In genomic region chr9:77495834-77496671, GRCh38 we compare ENCODE assay signal across 11 cellular contexts.
DNase-seq lines count a peak whose midpoint lies in the region; ATAC-seq, FAIRE-seq and TF ChIP-seq lines count a peak whose summit lies in the region.
"Had no signal": no experiment of that assay in that cellular context is flagged by ENCODE, and none has a peak within 500 bp of the region (broad histone marks: within the 10 kb centered on the region; RNA-seq: fewer than 3 reads in every experiment).

No MANE protein-coding gene starts in this region.

- H3K4me3 ChIP-seq in right atrium auricular region (no peak overlapping the region), HepG2 (replicated peaks in 1 of 3; ENCODE audit: insufficient read depth in 1 of 3, low read depth in 2 of 3, low read length in 3 of 3) (no peak overlapping the region)
- H3K4me3 ChIP-seq: gastrocnemius medialis had no signal

- no peak for TF ChIP-seq CTCF in right atrium auricular region (IDR thresholded peaks at IDR 0.05)
- TF ChIP-seq CTCF in HepG2 (CRISPR knock-in tag; IDR thresholded peaks at IDR 0.05), result no peak

- H3K4me2 ChIP-seq in HepG2 (ENCODE audit: low read depth, low read length), result peak overlapping the region; percentile 11; the same call in 1 of the 2 replicates

- ATAC-seq in Right ventricle myocardium superior (ENCODE audit: poor library complexity), result peak; percentile 82
- peak; percentile 59 for ATAC-seq in HepG2
- no peak for ATAC-seq in GM21619 (IDR thresholded peaks at IDR 0.05; ENCODE audit: unreplicated experiment)
- ATAC-seq in HG03354 (IDR thresholded peaks at IDR 0.05; ENCODE audit: poor library complexity, severe bottlenecking, unreplicated experiment), result no peak
- ATAC-seq: gastrocnemius medialis had no signal

- peaks cover 0 to 5% of the 10 kb centered on the region in 2 donors for H3K9me3 ChIP-seq in right atrium auricular region
- no peaks in the 10 kb centered on the region for H3K9me3 ChIP-seq in HepG2 (ENCODE audit: low read length)
- H3K9me3 ChIP-seq: gastrocnemius medialis had no signal

- H3K4me1 ChIP-seq in right atrium auricular region (no peaks in the 10 kb centered on the region), HepG2 (ENCODE audit: insufficient read depth, low read length) (peaks cover 22% of the 10 kb centered on the region)
- H3K4me1 ChIP-seq: gastrocnemius medialis had no signal

- no peak for TF ChIP-seq POLR2A in HepG2 (IDR thresholded peaks at IDR 0.05; ENCODE audit: insufficient read depth in 1 of 2, low read depth in 2 of 2, low read length in 2 of 2)

- TF ChIP-seq EP300 in HepG2 (IDR thresholded peaks at IDR 0.05; ENCODE audit: low read depth in 2 of 2, low read length in 2 of 2) (peak in 1 of 2 experiments; percentile 71; a peak in 1 of 4 replicates), HepG2 (CRISPR knock-in tag; IDR thresholded peaks at IDR 0.05; ENCODE audit: borderline replicate concordance) (no peak)

- in situ Hi-C loops in HepG2 (cut with HindIII; ENCODE audit: extremely low pct_ligation_motif_present, low pct_unique_long_range_greater_than_20kb), result no loop called here

- H3K27me3 ChIP-seq in right atrium auricular region (no peaks in the 10 kb centered on the region), HepG2 (ENCODE audit: control insufficient read depth in 1 of 2, insufficient read depth in 2 of 2, low read length in 2 of 2) (peaks cover 0 to 6% of the 10 kb centered on the region in 2 experiments; a peak in 2 of 5 replicates)
- H3K27me3 ChIP-seq: gastrocnemius medialis had no signal

- POLR2A ChIA-PET in HepG2 (lab: Yijun Ruan, JAX), result no interaction called here

- 3% methylated on average over 4 of the region's 4 CpGs for WGBS in HepG2 (ENCODE audit: low lambda C conversion rate)

- TF ChIP-seq RAD21 in HepG2 (CRISPR knock-in tag; IDR thresholded peaks at IDR 0.05), result no peak

- DNase-seq in Right ventricle myocardium superior (no peak), right atrium auricular region (ENCODE audit: low spot score) (no peak), HepG2 (ENCODE audit: low spot score) (peak; percentile 8), COLO829 (ENCODE audit: low spot score) (no peak)
- DNase-seq in stimulated activated naive CD4-positive, alpha-beta T cell (lab: John Stamatoyannopoulos, UW), result no peak
- DNase-seq: activated gamma-delta T cell treated with Interleukin-2 at 50 U/mL for 16 hours, gastrocnemius medialis, NCI-H510A had no signal

- peak overlapping the region in 1 of 2 donors; percentile 4 for H3K27ac ChIP-seq in right atrium auricular region
- H3K27ac ChIP-seq in cingulate gyrus (ENCODE audit: low read depth, low read length), result peak overlapping the region; percentile 44
- H3K27ac ChIP-seq in HepG2 (ENCODE audit: extremely low read length, insufficient read depth, low read length), result no peak overlapping the region
- H3K27ac ChIP-seq: gastrocnemius medialis had no signal

- H3K9ac ChIP-seq in HepG2 (ENCODE audit: insufficient read depth, low read depth, low read length), result no peak overlapping the region

- no peak for FAIRE-seq in HepG2 (lab: Jason Lieb, UNC)

- no peaks in the 10 kb centered on the region for H3K79me2 ChIP-seq in HepG2 (ENCODE audit: insufficient read depth, low read length)

- H2AFZ ChIP-seq in HepG2 (ENCODE audit: low read length), result no peak overlapping the region

- no peaks in the 10 kb centered on the region for H4K20me1 ChIP-seq in HepG2 (ENCODE audit: insufficient read depth, low read length)

- no TSS peak for BruUV-seq in HepG2 (replicated peaks; lab: Mats Ljungman, UMichigan)

- intact Hi-C loops in Right ventricle myocardium superior (cut with DNase I), result no loop called here
- intact Hi-C loops in HepG2 (cut with micrococcal nuclease; ENCODE audit: unreplicated experiment), result no loop called here

- CTCF ChIA-PET in HepG2 (lab: Yijun Ruan, JAX; ENCODE audit: low intra/inter-chr PET ratio, low total read pairs), result no interaction called here

- no peaks in the 10 kb centered on the region for H3K36me3 ChIP-seq in right atrium auricular region
- H3K36me3 ChIP-seq in HepG2 (replicated peaks in 1 of 2; ENCODE audit: control insufficient read depth in 1 of 2, insufficient read depth in 2 of 2, low read length in 2 of 2), result no peaks in the 10 kb centered on the region
- H3K36me3 ChIP-seq: gastrocnemius medialis had no signal

TF ChIP-seq in HepG2, 621 proteins besides CTCF, POLR2A, EP300 and RAD21:
- TF ChIP-seq MBD4 (IDR thresholded peaks at IDR 0.05; ENCODE audit: borderline replicate concordance, low read length) (no peak), NR2F6 (IDR thresholded peaks at IDR 0.05) (0 out of 2 replicates have a peak, but pooled peaks have one; percentile 15), NR2F6 (CRISPR knock-in tag; IDR thresholded peaks at IDR 0.05) (no peak), NCOA2 (CRISPR knock-in tag; IDR thresholded peaks at IDR 0.05) (peak; percentile 49), GATAD2A (CRISPR knock-in tag; IDR thresholded peaks at IDR 0.05) (0 out of 2 replicates have a peak, but pooled peaks have one; percentile 17), FOSL2 (CRISPR knock-in tag; IDR thresholded peaks at IDR 0.05) (peak; percentile 32; the same call in 1 of the 2 replicates), CHD2 (IDR thresholded peaks at IDR 0.05; ENCODE audit: low read depth, low read length) (no peak), FOXA3 (CRISPR knock-in tag; IDR thresholded peaks at IDR 0.05) (peak; percentile 33; the same call in 1 of the 2 replicates), SOX13 (IDR thresholded peaks at IDR 0.05) (no peak), SOX13 (CRISPR knock-in tag; conservative IDR thresholded peaks at IDR 0.05 in 1 of 2, IDR thresholded peaks at IDR 0.05 in 1 of 2) (peak in 1 of 2 experiments; percentile 34; a peak in 1 of 4 replicates), SOX5 (CRISPR knock-in tag; IDR thresholded peaks at IDR 0.05; ENCODE audit: borderline replicate concordance) (peak; percentile 62; the same call in 1 of the 2 replicates), SOX6 (IDR thresholded peaks at IDR 0.05) (no peak), SOX6 (CRISPR knock-in tag; IDR thresholded peaks at IDR 0.05) (0 out of 2 replicates have a peak, but pooled peaks have one; percentile 18), ZNF879 (CRISPR knock-in tag; IDR thresholded peaks at IDR 0.05) (no peak), ARID5B (CRISPR knock-in tag; IDR thresholded peaks at IDR 0.05) (peak; percentile 40; the same call in 1 of the 2 replicates)
TF ChIP-seq in HepG2: peak in this region for 9.

Comparison
In these comparisons a context has a peak if more than half of its experiments do, and no peak if none do; other contexts are left out.
1. ATAC-seq: peak in Right ventricle myocardium superior (single experiment) and HepG2 (single experiment); none in GM21619 (single experiment) and HG03354 (single experiment).